Comparison of ENCODE assay signal across 1 cellular context in genomic region chr19:16087940-16088339, GRCh38.
TF ChIP-seq lines count a peak whose summit lies in the region.

No MANE protein-coding gene starts in this region.

TF ChIP-seq in HepG2, 621 proteins besides CTCF, POLR2A, EP300 and RAD21:
- 0 out of 2 replicates have a peak, but pooled peaks have one; percentile 18 for TF ChIP-seq HDAC1 (CRISPR knock-in tag; IDR thresholded peaks at IDR 0.05)
- peak; percentile 19 for TF ChIP-seq AGO2 (optimal IDR thresholded peaks at IDR 0.05; ENCODE audit: low read depth, low read length)
- TF ChIP-seq E2F5 (CRISPR knock-in tag; conservative IDR thresholded peaks at IDR 0.05), result no peak
- TF ChIP-seq ZNF576 (CRISPR knock-in tag; IDR thresholded peaks at IDR 0.05), result no peak
- TF ChIP-seq ZNF10 (CRISPR knock-in tag; IDR thresholded peaks at IDR 0.05; ENCODE audit: borderline replicate concordance, low read depth), result no peak
